29 cellular contexts compared by ENCODE assay signal in genomic region chr4:129821963-129822362, GRCh38.
"Had no signal": no experiment of that assay in that cellular context is flagged by ENCODE, and none has a peak within 500 bp of the region (broad histone marks: within the 10 kb centered on the region; RNA-seq: fewer than 3 reads in every experiment).

No MANE protein-coding gene starts in this region.

- H3K9me3 Mint-ChIP-seq: brain; mesothelial cell of epicardium; nephron progenitor cell; T-helper 2 cell treated with Interferon-gamma antibody and Interleukin-4, amounts not matched to agents 5 μg/mL and 100 μg/mL, for 36 hours had no signal

- H3K4me3 ChIP-seq: coronary artery, dorsolateral prefrontal cortex, left ventricle myocardium inferior, sigmoid colon, spleen, tibial nerve had no signal

- H3K27ac ChIP-seq: coronary artery, dorsolateral prefrontal cortex, left ventricle myocardium inferior, neutrophil, sigmoid colon, spleen, tibial nerve had no signal

- H3K36me3 Mint-ChIP-seq: activated CD8-positive, alpha-beta memory T cell treated with anti-CD3 and anti-CD28 coated beads, Interleukin-2, amount 10 ng/mL, durations not matched to agents 7 days and 5 days; activated naive CD8-positive, alpha-beta T cell; brain; mesothelial cell of epicardium; naive B cell had no signal

- DNase-seq: activated CD4-positive, alpha-beta T cell treated with anti-CD3 and anti-CD28 coated beads for 36 hours; activated CD4-positive, CD25-positive, alpha-beta regulatory T cell; activated CD8-positive, alpha-beta memory T cell treated with anti-CD3 and anti-CD28 coated beads, Interleukin-2, amount 10 ng/mL, durations not matched to agents 7 days and 5 days; activated CD8-positive, alpha-beta T cell treated with anti-CD3 and anti-CD28 coated beads, Interleukin-2, amount 10 ng/mL, durations not matched to agents 7 days and 5 days; activated effector memory CD4-positive, alpha-beta T cell treated with Interleukin-2 at 50 U/mL for 16 hours; activated naive CD4-positive, alpha-beta T cell treated with Interleukin-2 at 50 U/mL for 16 hours; activated T-cell treated with anti-CD3 and anti-CD28 coated beads for 4 hours; aorta; effector memory CD4-positive, alpha-beta T cell; foreskin melanocyte; glutamatergic neuron; mammary epithelial cell; naive B cell; nephron progenitor cell; sigmoid colon; spleen; stimulated activated CD4-positive, alpha-beta T cell treated with anti-CD3 and anti-CD28 coated beads, Interleukin-2, amount 100 ng/mL, for 48 hours; stimulated activated naive CD4-positive, alpha-beta T cell treated with Interleukin-2 at 50 U/mL for 16 hours; T-helper 1 cell had no signal

- H3K27ac Mint-ChIP-seq: activated CD4-positive, alpha-beta T cell treated with anti-CD3 and anti-CD28 coated beads for 36 hours; activated CD8-positive, alpha-beta memory T cell treated with anti-CD3 and anti-CD28 coated beads, Interleukin-2, amount 10 ng/mL, durations not matched to agents 7 days and 5 days; activated CD8-positive, alpha-beta T cell treated with anti-CD3 and anti-CD28 coated beads, Interleukin-2, amount 10 ng/mL, durations not matched to agents 7 days and 5 days; activated naive CD8-positive, alpha-beta T cell; mesothelial cell of epicardium; naive B cell; nephron progenitor cell; T-helper 2 cell treated with Interferon-gamma antibody and Interleukin-4, amounts not matched to agents 5 μg/mL and 100 μg/mL, for 36 hours had no signal

- H3K4me3 Mint-ChIP-seq: activated CD4-positive, alpha-beta T cell treated with anti-CD3 and anti-CD28 coated beads for 36 hours; activated CD8-positive, alpha-beta memory T cell treated with anti-CD3 and anti-CD28 coated beads, Interleukin-2, amount 10 ng/mL, durations not matched to agents 7 days and 5 days; activated CD8-positive, alpha-beta T cell treated with anti-CD3 and anti-CD28 coated beads, Interleukin-2, amount 10 ng/mL, durations not matched to agents 7 days and 5 days; activated naive CD8-positive, alpha-beta T cell; brain; mesothelial cell of epicardium; naive B cell; nephron progenitor cell; T-helper 2 cell treated with Interferon-gamma antibody and Interleukin-4, amounts not matched to agents 5 μg/mL and 100 μg/mL, for 36 hours had no signal

- H3K27me3 ChIP-seq: dorsolateral prefrontal cortex, neutrophil, sigmoid colon, spleen, tibial nerve had no signal

- H3K27me3 Mint-ChIP-seq: activated CD4-positive, alpha-beta T cell treated with anti-CD3 and anti-CD28 coated beads for 36 hours; activated CD8-positive, alpha-beta memory T cell treated with anti-CD3 and anti-CD28 coated beads, Interleukin-2, amount 10 ng/mL, durations not matched to agents 7 days and 5 days; activated naive CD8-positive, alpha-beta T cell; brain; naive B cell had no signal

- ATAC-seq: activated CD4-positive, alpha-beta T cell treated with anti-CD3 and anti-CD28 coated beads for 36 hours; activated CD8-positive, alpha-beta memory T cell treated with anti-CD3 and anti-CD28 coated beads, Interleukin-2, amount 10 ng/mL, durations not matched to agents 7 days and 5 days; activated CD8-positive, alpha-beta T cell treated with anti-CD3 and anti-CD28 coated beads, Interleukin-2, amount 10 ng/mL, durations not matched to agents 7 days and 5 days; esophagus mucosa had no signal

- H3K36me3 ChIP-seq: left ventricle myocardium inferior, neutrophil, sigmoid colon, spleen, tibial nerve had no signal

- H3K4me1 Mint-ChIP-seq: activated CD4-positive, alpha-beta T cell treated with anti-CD3 and anti-CD28 coated beads for 36 hours; activated CD8-positive, alpha-beta memory T cell treated with anti-CD3 and anti-CD28 coated beads, Interleukin-2, amount 10 ng/mL, durations not matched to agents 7 days and 5 days; brain; naive B cell had no signal

- H3K4me1 ChIP-seq: sigmoid colon, spleen had no signal

- H3K9me3 ChIP-seq: left ventricle myocardium inferior, neutrophil, sigmoid colon, spleen, tibial nerve had no signal
